Comparison of ENCODE assay signal across 16 cellular contexts in genomic region chr15:71387825-71388224, GRCh38.
"Had no signal": no experiment of that assay in that cellular context is flagged by ENCODE, and none has a peak within 500 bp of the region (broad histone marks: within the 10 kb centered on the region; RNA-seq: fewer than 3 reads in every experiment).

No MANE protein-coding gene starts in this region.

- H3K36me3 ChIP-seq: adrenal gland, heart right ventricle had no signal

- H3K27ac ChIP-seq: adrenal gland, parathyroid adenoma, VCaP had no signal

- H3K4me1 Mint-ChIP-seq: stimulated activated memory B cell treated with anti-CD40 and anti-IgM and Interleukin-4, amounts not matched to agents 10 μg/mL and 1 μg/mL and 100 μg/mL, for 72 hours had no signal

- H3K4me3 Mint-ChIP-seq: activated CD4-positive, alpha-beta memory T cell treated with anti-CD3 and anti-CD28 coated beads for 36 hours; activated T-helper 1 cell treated with anti-CD3 and anti-CD28 coated beads, Interleukin-12 subunit alpha, Interleukin-12 subunit beta, Interleukin-2, Interleukin-4 antibody, amounts not matched to agents 30 ng/mL and 10 ng/mL and 1 ng/mL, durations not matched to agents 14 hours and 24 hours and 36 hours; dendritic cell treated with granulocyte-macrophage colony-stimulating factor and Interleukin-4, amounts not matched to agents 40 ng/mL and 50 ng/mL, for 4 days; immature natural killer cell; natural killer cell; stimulated activated memory B cell treated with anti-CD40 and anti-IgM and Interleukin-4, amounts not matched to agents 10 μg/mL and 1 μg/mL and 100 μg/mL, for 72 hours had no signal

- H3K9me3 ChIP-seq: adrenal gland, heart right ventricle had no signal

- H3K9me3 Mint-ChIP-seq: activated T-helper 1 cell treated with anti-CD3 and anti-CD28 coated beads, Interleukin-12 subunit alpha, Interleukin-12 subunit beta, Interleukin-2, Interleukin-4 antibody, amounts not matched to agents 30 ng/mL and 10 ng/mL and 1 ng/mL, durations not matched to agents 14 hours and 24 hours and 36 hours; dendritic cell treated with granulocyte-macrophage colony-stimulating factor and Interleukin-4, amounts not matched to agents 40 ng/mL and 50 ng/mL, for 4 days; natural killer cell had no signal

- H3K36me3 Mint-ChIP-seq: activated CD4-positive, alpha-beta memory T cell treated with anti-CD3 and anti-CD28 coated beads for 36 hours; immature natural killer cell; natural killer cell; stimulated activated memory B cell treated with anti-CD40 and anti-IgM and Interleukin-4, amounts not matched to agents 10 μg/mL and 1 μg/mL and 100 μg/mL, for 72 hours had no signal

- H3K9ac ChIP-seq: parathyroid adenoma had no signal

- H3K27ac Mint-ChIP-seq: activated CD4-positive, alpha-beta memory T cell treated with anti-CD3 and anti-CD28 coated beads for 36 hours; activated naive CD4-positive, alpha-beta T cell treated with anti-CD3 and anti-CD28 coated beads, Interleukin-2, amount 50 U/mL, for 72 hours; activated T-helper 1 cell treated with anti-CD3 and anti-CD28 coated beads, Interleukin-12 subunit alpha, Interleukin-12 subunit beta, Interleukin-2, Interleukin-4 antibody, amounts not matched to agents 30 ng/mL and 10 ng/mL and 1 ng/mL, durations not matched to agents 14 hours and 24 hours and 36 hours; dendritic cell treated with granulocyte-macrophage colony-stimulating factor and Interleukin-4, amounts not matched to agents 40 ng/mL and 50 ng/mL, for 4 days; immature natural killer cell; natural killer cell; stimulated activated memory B cell treated with anti-CD40 and anti-IgM and Interleukin-4, amounts not matched to agents 10 μg/mL and 1 μg/mL and 100 μg/mL, for 72 hours; T-helper 17 cell had no signal

- H3K4me3 ChIP-seq: adrenal gland, heart right ventricle had no signal

- H3K4me1 ChIP-seq: parathyroid adenoma had no signal

- DNase-seq: activated CD4-positive, alpha-beta memory T cell treated with anti-CD3 and anti-CD28 coated beads for 36 hours; activated gamma-delta T cell treated with Interleukin-2 at 50 U/mL for 16 hours; activated T-cell treated with anti-CD3 and anti-CD28 coated beads for 4 hours; adrenal gland; effector CD8-positive, alpha-beta T cell; heart right ventricle; immature natural killer cell; natural killer cell; stimulated activated CD4-positive, alpha-beta T cell treated with anti-CD3 and anti-CD28 coated beads, Interleukin-4, amount 100 ng/mL, for 4 hours; T-helper 17 cell had no signal

- H3K27me3 ChIP-seq: adrenal gland, heart right ventricle had no signal
